ENCODE assay signal across 6 cellular contexts in genomic region chrX:153727108-153727931, GRCh38. TPM values are rescaled to one million over a fixed set of nuclear protein-coding genes. Genes with fewer than 3 reads are reported as not detected.
A peak's percentile ranks its signal among the peaks of the same experiment; 100 is the strongest.
DNase-seq lines count a peak whose midpoint lies in the region; ATAC-seq and TF ChIP-seq lines count a peak whose summit lies in the region.

No MANE protein-coding gene starts in this region.

- H3K4me3 ChIP-seq in urinary bladder (ENCODE audit: low read depth, low read length), result no peak overlapping the region

- ATAC-seq in SK-N-SH treated with all-trans-retinoic acid at 6 μM for 48 hours, result peak; percentile 0; the same call in 1 of the 3 replicates
- no peak for ATAC-seq in GM18517 (IDR thresholded peaks at IDR 0.05; ENCODE audit: unreplicated experiment)
- no peak for ATAC-seq in HG03139 (IDR thresholded peaks at IDR 0.05; ENCODE audit: unreplicated experiment)

- no peaks in the 10 kb centered on the region for H3K36me3 ChIP-seq in urinary bladder (ENCODE audit: insufficient read depth)

- 20% methylated on average over 23 of the region's 23 CpGs for WGBS in urinary bladder

- peak overlapping the region; percentile 86 for H3K27ac ChIP-seq in urinary bladder (ENCODE audit: low read depth)

- H3K4me1 ChIP-seq in urinary bladder (ENCODE audit: insufficient read depth), result no peaks in the 10 kb centered on the region

- DNase-seq in GM03348 (ENCODE audit: low spot score), result peak; percentile 48
- DNase-seq in iPS-NIHi11 (ENCODE audit: low spot score), result peak; percentile 24

TF ChIP-seq in SK-N-SH treated with all-trans-retinoic acid at 6 μM for 48 hours, 23 proteins besides CTCF, POLR2A, EP300 and RAD21:
- no peak for TF ChIP-seq TCF4 (CRISPR knock-in tag; IDR thresholded peaks at IDR 0.05; ENCODE audit: borderline replicate concordance)
- no peak for TF ChIP-seq ZC3H10 (CRISPR knock-in tag; IDR thresholded peaks at IDR 0.05)
- TF ChIP-seq CREB5 (CRISPR knock-in tag; IDR thresholded peaks at IDR 0.05; ENCODE audit: low read depth), result no peak
- no peak for TF ChIP-seq ZNF70 (CRISPR knock-in tag; IDR thresholded peaks at IDR 0.05)
- no peak for TF ChIP-seq ARNTL (CRISPR knock-in tag; IDR thresholded peaks at IDR 0.05; ENCODE audit: borderline replicate concordance, low read depth)
TF ChIP-seq in SK-N-SH treated with all-trans-retinoic acid at 6 μM for 48 hours: peak in this region for 0.

RNA-seq across cellular contexts. Expression of gene ABCD1, which starts 2.7 kb away (rescaled TPM):
- total RNA-seq in urinary bladder, result 5.2 TPM
- 19.0 TPM for polyA plus RNA-seq in urinary bladder

RNA-seq across cellular contexts. Expression of gene BCAP31, which starts 3.1 kb away (rescaled TPM):
- 68.6 TPM for total RNA-seq in urinary bladder
- 239 TPM for polyA plus RNA-seq in urinary bladder

RNA-seq across cellular contexts. Expression of gene PLXNB3, which starts 36.7 kb away (rescaled TPM):
- 5.9 TPM for total RNA-seq in urinary bladder
- 25.8 TPM for polyA plus RNA-seq in urinary bladder

RNA-seq across cellular contexts. Expression of gene SLC6A8, which starts 39.6 kb away (rescaled TPM):
- 10.0 TPM for total RNA-seq in urinary bladder
- polyA plus RNA-seq in urinary bladder, result 76.1 TPM

RNA-seq across cellular contexts. Expression of gene SRPK3, which starts 53.5 kb away (rescaled TPM):
- total RNA-seq in urinary bladder, result 4.3 TPM
- 2.3 TPM for polyA plus RNA-seq in urinary bladder
